Comparison of ENCODE assay signal across 12 cellular contexts in genomic region chr11:116707250-116707649, GRCh38.
A peak's percentile ranks its signal among the peaks of the same experiment; 100 is the strongest.
DNase-seq lines count a peak whose midpoint lies in the region; ATAC-seq, FAIRE-seq and TF ChIP-seq lines count a peak whose summit lies in the region.
"Had no signal": no experiment of that assay in that cellular context is flagged by ENCODE, and none has a peak within 500 bp of the region (broad histone marks: within the 10 kb centered on the region; RNA-seq: fewer than 3 reads in every experiment).

No MANE protein-coding gene starts in this region.

- intact Hi-C loops in left lung (cut with DNase I): no loop called here
- intact Hi-C loops in kidney (cut with DNase I): no loop called here

- H3K27ac ChIP-seq in left lung: no peak overlapping the region
- H3K27ac ChIP-seq in kidney (ENCODE audit: low read depth in 2 of 2, low read length in 2 of 2): no peak overlapping the region
- no peak overlapping the region for H3K27ac ChIP-seq in WERI-Rb-1
- H3K27ac ChIP-seq: BLaER1, SJSA1 had no signal

- TF ChIP-seq CTCF in left lung (IDR thresholded peaks at IDR 0.05) (no peak), kidney (IDR thresholded peaks at IDR 0.05; ENCODE audit: borderline replicate concordance, extremely low read depth, insufficient read depth) (no peak), WERI-Rb-1 (IDR thresholded peaks at IDR 0.05; ENCODE audit: low read depth, low read length) (no peak)

- DNase-seq in DMS79 (lab: John Stamatoyannopoulos, UW) (peak; percentile 66), NCI-H2107 treated with DMSO at 0.1 percent for 48 hours (lab: John Stamatoyannopoulos, UW; ENCODE audit: unreplicated experiment) (peak; percentile 11), T47D (ENCODE audit: low read depth in 1 of 2, low spot score in 1 of 2) (peak; percentile 63 to 75), left lung (no peak), kidney (no peak), WERI-Rb-1 (no peak), NCI-H2227 (lab: John Stamatoyannopoulos, UW; ENCODE audit: unreplicated experiment) (no peak)
- no peak for DNase-seq in stimulated activated CD4-positive, alpha-beta T cell treated with anti-CD3 and anti-CD28 coated beads, Interleukin-15, amount 100 ng/mL, for 24 hours
- DNase-seq: activated CD4-positive, CD25-positive, alpha-beta regulatory T cell treated with anti-CD3 and anti-CD28 coated beads, Interleukin-2, amount 50 U/mL, for 72 hours; NCI-H2227 treated with DMSO at 0.1 percent for 48 hours had no signal

- no peak overlapping the region for H3K4me3 ChIP-seq in left lung
- H3K4me3 ChIP-seq in kidney (ENCODE audit: low read length in 2 of 2): no peak overlapping the region
- H3K4me3 ChIP-seq in WERI-Rb-1 (ENCODE audit: low read depth, low read length): no peak overlapping the region
- H3K4me3 ChIP-seq: BLaER1, SJSA1 had no signal

- H3K9ac ChIP-seq in kidney (ENCODE audit: low read length in 2 of 2): no peak overlapping the region
- H3K9ac ChIP-seq: BLaER1 had no signal

- no peaks in the 10 kb centered on the region for H3K9me3 ChIP-seq in left lung
- no peaks in the 10 kb centered on the region for H3K9me3 ChIP-seq in kidney (ENCODE audit: control insufficient read depth in 1 of 2, low read length in 2 of 2)
- no peaks in the 10 kb centered on the region for H3K9me3 ChIP-seq in WERI-Rb-1 (ENCODE audit: severe bottlenecking)
- H3K9me3 ChIP-seq: BLaER1, SJSA1 had no signal

- no peaks in the 10 kb centered on the region for H3K4me1 ChIP-seq in left lung
- H3K4me1 ChIP-seq in kidney (ENCODE audit: control insufficient read depth in 1 of 2, insufficient read depth in 1 of 2, low read depth in 1 of 2, low read length in 2 of 2): no peaks in the 10 kb centered on the region
- H3K4me1 ChIP-seq: SJSA1 had no signal

- FAIRE-seq in kidney (lab: Jason Lieb, UNC): no peak

- peaks cover 12 to 58% of the 10 kb centered on the region in 2 donors for H3K27me3 ChIP-seq in left lung
- no peaks in the 10 kb centered on the region for H3K27me3 ChIP-seq in WERI-Rb-1 (ENCODE audit: insufficient read depth, low read depth, severe bottlenecking)
- H3K27me3 ChIP-seq: BLaER1, SJSA1 had no signal

- in situ Hi-C loops in T47D (cut with HindIII; ENCODE audit: low pct_unique_long_range_greater_than_20kb, low sequenced_read_pairs): no loop called here

- ATAC-seq in left lung: peak; percentile 77

- H3K36me3 ChIP-seq in left lung: no peaks in the 10 kb centered on the region
- H3K36me3 ChIP-seq in kidney (ENCODE audit: control insufficient read depth in 1 of 2, insufficient read depth in 2 of 2, low read length in 2 of 2): no peaks in the 10 kb centered on the region
- H3K36me3 ChIP-seq in WERI-Rb-1: no peaks in the 10 kb centered on the region
- H3K36me3 ChIP-seq: BLaER1, SJSA1 had no signal

Comparison
In these comparisons a context has a peak if more than half of its experiments do, and no peak if none do; other contexts are left out.
1. DNase-seq: peak in DMS79 (single experiment), NCI-H2107 treated with DMSO at 0.1 percent for 48 hours (single experiment) and T47D (2 of 2); none in left lung (0 of 2), kidney (single experiment), stimulated activated CD4-positive, alpha-beta T cell treated with anti-CD3 and anti-CD28 coated beads, Interleukin-15, amount 100 ng/mL, for 24 hours (single experiment), WERI-Rb-1 (single experiment) and NCI-H2227 (single experiment).